In genomic region chr20:15708984-15709598, GRCh38 we compare ENCODE assay signal across 9 cellular contexts.
DNase-seq lines count a peak whose midpoint lies in the region; ATAC-seq and TF ChIP-seq lines count a peak whose summit lies in the region.
"Had no signal": no experiment of that assay in that cellular context is flagged by ENCODE, and none has a peak within 500 bp of the region (broad histone marks: within the 10 kb centered on the region; RNA-seq: fewer than 3 reads in every experiment).

No MANE protein-coding gene starts in this region.

- H3K36me3 ChIP-seq in RWPE2 (ENCODE audit: low read depth) (no peaks in the 10 kb centered on the region), endodermal cell (ENCODE audit: control insufficient read depth, insufficient read depth, low read length) (no peaks in the 10 kb centered on the region)

- H3K4me3 ChIP-seq in RWPE2 (ENCODE audit: severe bottlenecking) (no peak overlapping the region), endodermal cell (ENCODE audit: low read length) (no peak overlapping the region)

- 68 to 80% methylated on average over 1 to 7 of the region's 9 CpGs for WGBS in endodermal cell (ENCODE audit: insufficient coverage in 1 of 2, insufficient read length in 1 of 2), 2 experiments

- H3K4me1 ChIP-seq in RWPE2 (ENCODE audit: insufficient read depth, poor library complexity, severe bottlenecking) (peaks cover 6% of the 10 kb centered on the region), endodermal cell (ENCODE audit: control insufficient read depth, insufficient read depth, low read length) (peaks cover 4% of the 10 kb centered on the region)

- H3K36me3 Mint-ChIP-seq in endodermal cell (ENCODE audit: low read depth): no peaks in the 10 kb centered on the region
- H3K36me3 Mint-ChIP-seq: activated naive CD8-positive, alpha-beta T cell had no signal

- ATAC-seq in HG02642 (IDR thresholded peaks at IDR 0.05; ENCODE audit: poor library complexity, unreplicated experiment): peak; percentile 79
- ATAC-seq in RWPE2 (ENCODE audit: low read depth): no peak
- no peak for ATAC-seq in GM18519 (IDR thresholded peaks at IDR 0.05; ENCODE audit: low FRiP score, unreplicated experiment)

- no peaks in the 10 kb centered on the region for H3K27me3 ChIP-seq in RWPE2 (ENCODE audit: insufficient read depth, poor library complexity, severe bottlenecking)
- H3K27me3 ChIP-seq in endodermal cell (ENCODE audit: control insufficient read depth, insufficient read depth, low read length, poor library complexity, severe bottlenecking): no peaks in the 10 kb centered on the region

- no peaks in the 10 kb centered on the region for H3K27me3 Mint-ChIP-seq in endodermal cell (ENCODE audit: insufficient read depth)
- H3K27me3 Mint-ChIP-seq: activated naive CD8-positive, alpha-beta T cell had no signal

- no peak overlapping the region for H3K27ac Mint-ChIP-seq in endodermal cell
- H3K27ac Mint-ChIP-seq: activated naive CD8-positive, alpha-beta T cell had no signal

- no peaks in the 10 kb centered on the region for H3K9me3 Mint-ChIP-seq in endodermal cell

- H3K27ac ChIP-seq in RWPE2 (ENCODE audit: poor library complexity, severe bottlenecking) (no peak overlapping the region), endodermal cell (ENCODE audit: low read depth, low read length) (no peak overlapping the region)

- H3K9me3 ChIP-seq in RWPE2 (ENCODE audit: severe bottlenecking) (no peaks in the 10 kb centered on the region), endodermal cell (ENCODE audit: control insufficient read depth, low read length) (no peaks in the 10 kb centered on the region)

- no peak overlapping the region for H3K9ac ChIP-seq in endodermal cell (ENCODE audit: extremely low read depth, low read length, poor library complexity, severe bottlenecking)

- H3K4me3 Mint-ChIP-seq in endodermal cell: no peak overlapping the region
- H3K4me3 Mint-ChIP-seq: activated naive CD8-positive, alpha-beta T cell had no signal

- TF ChIP-seq CTCF in RWPE2 (IDR thresholded peaks at IDR 0.05; ENCODE audit: poor library complexity, severe bottlenecking) (peak; percentile 49), endodermal cell (conservative IDR thresholded peaks at IDR 0.05) (peak; percentile 95)

- DNase-seq in SKM-1 treated with dmso at 0.1 percent for 144 hours (lab: John Stamatoyannopoulos, UW; ENCODE audit: unreplicated experiment) (peak; percentile 1), SKM-1 (lab: John Stamatoyannopoulos, UW; ENCODE audit: unreplicated experiment) (no peak), RWPE2 (ENCODE audit: low spot score) (no peak), endodermal cell (peak; percentile 94), pons (ENCODE audit: low spot score) (peak; percentile 11), kidney glomerular epithelial cell (lab: John Stamatoyannopoulos, UW) (no peak)

- peaks cover 33% of the 10 kb centered on the region for H3K4me1 Mint-ChIP-seq in endodermal cell

Comparison
In these comparisons a context has a peak if more than half of its experiments do, and no peak if none do; other contexts are left out.
1. DNase-seq: peak in SKM-1 treated with dmso at 0.1 percent for 144 hours (single experiment), endodermal cell (single experiment) and pons (single experiment); none in SKM-1 (single experiment), RWPE2 (single experiment) and kidney glomerular epithelial cell (single experiment).